Comparison of ENCODE assay signal across 12 cellular contexts in the genomic region with DNA sequence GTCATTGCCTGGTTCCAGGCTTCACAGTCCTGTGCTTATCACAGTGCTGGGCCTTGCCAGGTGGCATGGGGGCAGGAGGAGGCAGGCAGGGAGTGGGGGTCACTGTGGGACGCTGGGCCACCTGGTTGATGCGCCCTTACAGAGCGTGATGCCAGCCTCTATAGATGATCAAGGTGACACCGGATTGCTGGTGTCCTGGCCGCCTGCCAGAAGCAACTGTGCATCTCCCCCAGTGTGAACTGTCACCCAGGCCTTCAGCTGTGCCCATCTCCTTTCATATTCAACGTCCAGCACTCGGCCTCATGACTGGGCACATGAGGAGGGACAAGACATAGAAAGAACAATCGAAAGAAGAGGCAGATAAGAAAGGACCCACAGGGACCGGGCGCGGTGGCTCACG.
DNase-seq lines count a peak whose midpoint lies in the region; FAIRE-seq and TF ChIP-seq lines count a peak whose summit lies in the region.
"Had no signal": no experiment of that assay in that cellular context is flagged by ENCODE, and none has a peak within 500 bp of the region (broad histone marks: within the 10 kb centered on the region; RNA-seq: fewer than 3 reads in every experiment).

No MANE protein-coding gene starts in this region.

- FAIRE-seq in kidney (lab: Jason Lieb, UNC) = no peak

- BruUV-seq in MCF 10A (replicated peaks; lab: Mats Ljungman, UMichigan) (no TSS peak), mammary epithelial cell (replicated peaks; lab: Mats Ljungman, UMichigan) (no TSS peak)

- no peaks in the 10 kb centered on the region for H3K9me3 ChIP-seq in mammary epithelial cell (replicated peaks; ENCODE audit: insufficient read depth, low read length)
- peaks cover 14% of the 10 kb centered on the region for H3K9me3 ChIP-seq in Karpas-422 (ENCODE audit: low read length)
- H3K9me3 ChIP-seq in kidney (ENCODE audit: control insufficient read depth in 1 of 2, low read length in 2 of 2) = no peaks in the 10 kb centered on the region
- H3K9me3 ChIP-seq in spleen = peaks cover 0 to 52% (median 31%) of the 10 kb centered on the region in 8 donors

- H3K4me3 ChIP-seq in mammary epithelial cell (replicated peaks in 1 of 3; ENCODE audit: insufficient read depth in 1 of 3, low read depth in 2 of 3, low read length in 3 of 3) (no peak overlapping the region), Karpas-422 (ENCODE audit: low read length) (no peak overlapping the region), kidney (ENCODE audit: low read length in 2 of 2) (no peak overlapping the region), spleen (no peak overlapping the region), foreskin fibroblast (ENCODE audit: low read depth in 1 of 2, low read length in 2 of 2) (no peak overlapping the region)

- H3K27ac Mint-ChIP-seq in MCF 10A (ENCODE audit: low read depth, unreplicated experiment) = peak overlapping the region; percentile 47
- no peak overlapping the region for H3K27ac Mint-ChIP-seq in endothelial cell (ENCODE audit: unreplicated experiment)
- H3K27ac Mint-ChIP-seq: CD4-positive, alpha-beta T cell had no signal

- dilution Hi-C loops in mammary epithelial cell (cut with HindIII; ENCODE audit: low sequenced_read_pairs) = loop anchor here (5.0 kb wide), 1 partner anchor 66 kb away; no protein-coding TSS in a partner anchor

- H3K27me3 Mint-ChIP-seq in MCF 10A (ENCODE audit: insufficient read depth, unreplicated experiment) (no peaks in the 10 kb centered on the region), endothelial cell (ENCODE audit: unreplicated experiment) (peaks cover 4% of the 10 kb centered on the region)
- H3K27me3 Mint-ChIP-seq: CD4-positive, alpha-beta T cell had no signal

- H3K36me3 Mint-ChIP-seq in MCF 10A (ENCODE audit: insufficient read depth, unreplicated experiment) (peaks cover 7% of the 10 kb centered on the region), endothelial cell (ENCODE audit: low read depth, unreplicated experiment) (no peaks in the 10 kb centered on the region)

- H3K9me3 Mint-ChIP-seq in MCF 10A (ENCODE audit: unreplicated experiment) = peaks cover 5% of the 10 kb centered on the region
- no peaks in the 10 kb centered on the region for H3K9me3 Mint-ChIP-seq in endothelial cell (ENCODE audit: unreplicated experiment)

- WGBS in mammary epithelial cell (ENCODE audit: low coverage, missing lambda C conversion rate) = 98% methylated on average over 7 of the region's 12 CpGs
- 88 to 96% (median 91%) methylated on average over 11 to 12 of the region's 12 CpGs for WGBS in spleen, 5 donors

- intact Hi-C loops in MCF 10A (cut with micrococcal nuclease) = no loop called here
- intact Hi-C loops in mammary epithelial cell (cut with micrococcal nuclease) = no loop called here
- intact Hi-C loops in kidney (cut with DNase I) = no loop called here
- intact Hi-C loops in spleen (cut with DNase I; ENCODE audit: low total_unique reads) = no loop called here

- H3K27ac ChIP-seq in mammary epithelial cell (ENCODE audit: insufficient read depth, low read depth, low read length) (no peak overlapping the region), Karpas-422 (ENCODE audit: low read length) (no peak overlapping the region; the same call in 1 of the 2 replicates), kidney (ENCODE audit: low read depth in 2 of 2, low read length in 2 of 2) (no peak overlapping the region), spleen (no peak overlapping the region)
- H3K27ac ChIP-seq: 22Rv1 had no signal

- no peak overlapping the region for H2AFZ ChIP-seq in mammary epithelial cell (ENCODE audit: low read depth, low read length)
- no peak overlapping the region for H2AFZ ChIP-seq in Karpas-422 (ENCODE audit: low read length)

- no peak overlapping the region for H3K4me2 ChIP-seq in mammary epithelial cell (ENCODE audit: insufficient read depth, low read depth, low read length)
- peak overlapping the region; percentile 64 for H3K4me2 ChIP-seq in Karpas-422 (ENCODE audit: low read depth, low read length, poor library complexity, severe bottlenecking)

- no peaks in the 10 kb centered on the region for H3K27me3 ChIP-seq in mammary epithelial cell (ENCODE audit: insufficient read depth, low read length)
- peaks cover 6% of the 10 kb centered on the region; the same call in 1 of the 2 replicates for H3K27me3 ChIP-seq in Karpas-422 (ENCODE audit: low read length)
- H3K27me3 ChIP-seq in spleen (replicated peaks in 1 of 7) = no peaks in the 10 kb centered on the region

- no peaks in the 10 kb centered on the region for H4K20me1 ChIP-seq in mammary epithelial cell (ENCODE audit: insufficient read depth, low read length)
- H4K20me1 ChIP-seq in Karpas-422 (ENCODE audit: insufficient read depth, low read depth, low read length) = no peaks in the 10 kb centered on the region; the same call in 1 of the 2 replicates

- H3K4me3 Mint-ChIP-seq in MCF 10A (ENCODE audit: unreplicated experiment) = no peak overlapping the region
- H3K4me3 Mint-ChIP-seq in endothelial cell (ENCODE audit: unreplicated experiment) = no peak overlapping the region
- H3K4me3 Mint-ChIP-seq: CD4-positive, alpha-beta T cell had no signal

- POLR2A ChIA-PET in MCF 10A (lab: Yijun Ruan, JAX) = interaction anchor here (0.5 kb wide), 1 partner anchor 849 kb away, joined by 4 read pairs; no protein-coding TSS in a partner anchor

- no peaks in the 10 kb centered on the region for H3K79me2 ChIP-seq in mammary epithelial cell (ENCODE audit: insufficient read depth, low read length)
- no peaks in the 10 kb centered on the region for H3K79me2 ChIP-seq in Karpas-422 (ENCODE audit: low read length)

- DNase-seq in MCF 10A (ENCODE audit: unreplicated experiment) (no peak), mammary epithelial cell (no peak), Karpas-422 (no peak), kidney (peak; percentile 59), spleen (peak; percentile 56), NCI-H1694 (lab: John Stamatoyannopoulos, UW) (no peak), foreskin fibroblast (no peak), endothelial cell (ENCODE audit: low spot score) (no peak)
- DNase-seq: Calu3; CD4-positive, alpha-beta T cell; DMS 273 treated with DMSO at 0.1 percent for 48 hours had no signal

- peaks cover 7% of the 10 kb centered on the region for H3K4me1 Mint-ChIP-seq in MCF 10A (ENCODE audit: insufficient read depth, unreplicated experiment)
- H3K4me1 Mint-ChIP-seq in endothelial cell (ENCODE audit: unreplicated experiment) = no peaks in the 10 kb centered on the region

- no peaks in the 10 kb centered on the region for H3K36me3 ChIP-seq in mammary epithelial cell (ENCODE audit: insufficient read depth, low read length)
- no peaks in the 10 kb centered on the region for H3K36me3 ChIP-seq in Karpas-422 (ENCODE audit: insufficient read depth, low read length)
- no peaks in the 10 kb centered on the region for H3K36me3 ChIP-seq in kidney (ENCODE audit: control insufficient read depth in 1 of 2, insufficient read depth in 2 of 2, low read length in 2 of 2)
- no peaks in the 10 kb centered on the region for H3K36me3 ChIP-seq in spleen

- H3K4me1 ChIP-seq in mammary epithelial cell (ENCODE audit: insufficient read depth, low read length) = no peaks in the 10 kb centered on the region
- H3K4me1 ChIP-seq in Karpas-422 (ENCODE audit: low read length) = peaks cover 47% of the 10 kb centered on the region
- no peaks in the 10 kb centered on the region for H3K4me1 ChIP-seq in kidney (ENCODE audit: control insufficient read depth in 1 of 2, insufficient read depth in 1 of 2, low read depth in 1 of 2, low read length in 2 of 2)
- no peaks in the 10 kb centered on the region for H3K4me1 ChIP-seq in spleen

- no peak overlapping the region for H3K9ac ChIP-seq in mammary epithelial cell (ENCODE audit: insufficient read depth, low read length)
- H3K9ac ChIP-seq in Karpas-422 (ENCODE audit: low read length) = no peak overlapping the region
- no peak overlapping the region for H3K9ac ChIP-seq in kidney (ENCODE audit: low read length in 2 of 2)

- TF ChIP-seq POLR2A in spleen (IDR thresholded peaks at IDR 0.05) = no peak

- in situ Hi-C loops in mammary epithelial cell (cut with MboI; ENCODE audit: low sequenced_read_pairs in 2 of 2) = no loop called here

- TF ChIP-seq CTCF in MCF 10A (IDR thresholded peaks at IDR 0.05; ENCODE audit: unreplicated experiment) (no peak), mammary epithelial cell (conservative IDR thresholded peaks at IDR 0.05 in 1 of 2, IDR thresholded peaks at IDR 0.05 in 1 of 2; ENCODE audit: extremely low read depth in 1 of 2, insufficient read depth in 1 of 2, low read depth in 1 of 2, low read length in 2 of 2) (no peak), kidney (IDR thresholded peaks at IDR 0.05; ENCODE audit: borderline replicate concordance, extremely low read depth, insufficient read depth) (no peak), spleen (IDR thresholded peaks at IDR 0.05 in 8 of 11, conservative IDR thresholded peaks at IDR 0.05 in 3 of 11) (no peak), foreskin fibroblast (IDR thresholded peaks at IDR 0.05; ENCODE audit: low read depth, low read length) (no peak), endothelial cell (IDR thresholded peaks at IDR 0.05; ENCODE audit: unreplicated experiment) (no peak)

- no peaks in the 10 kb centered on the region for H3K9me2 ChIP-seq in Karpas-422 (replicated peaks; ENCODE audit: insufficient read depth, low read length)

- CTCF ChIA-PET in MCF 10A (lab: Yijun Ruan, JAX) (interaction anchor here (0.7 kb wide), 1 partner anchor 140 kb away, joined by 3 read pairs; no protein-coding TSS in a partner anchor), mammary epithelial cell (lab: Charles Lee; ENCODE audit: low non-redundant PET) (no interaction called here)

Comparison
In these comparisons a context has a peak if more than half of its experiments do, and no peak if none do; other contexts are left out.
1. DNase-seq: peak in kidney (single experiment) and spleen (single experiment); none in MCF 10A (single experiment), mammary epithelial cell (single experiment), Karpas-422 (single experiment), NCI-H1694 (single experiment), foreskin fibroblast (0 of 2) and endothelial cell (single experiment).